In genomic region chr2:9057939-9058761, GRCh38 we compare ENCODE assay signal across 14 cellular contexts. TPM values are rescaled to one million over a fixed set of nuclear protein-coding genes. Genes with fewer than 3 reads are reported as not detected.
A peak's percentile ranks its signal among the peaks of the same experiment; 100 is the strongest.
DNase-seq lines count a peak whose midpoint lies in the region; ATAC-seq and TF ChIP-seq lines count a peak whose summit lies in the region.
"Had no signal": no experiment of that assay in that cellular context is flagged by ENCODE, and none has a peak within 500 bp of the region (broad histone marks: within the 10 kb centered on the region; RNA-seq: fewer than 3 reads in every experiment).

No MANE protein-coding gene starts in this region.

- peak; percentile 86 for DNase-seq in EL
- DNase-seq in NCI-H226 = peak; percentile 92
- DNase-seq in dedifferentiated amniotic fluid mesenchymal stem cell (ENCODE audit: extremely low spot score) = peak; percentile 45
- DNase-seq in non-pigmented ciliary epithelial cell (ENCODE audit: low read depth) = peak; percentile 92
- DNase-seq in AML-193 (lab: John Stamatoyannopoulos, UW) = no peak
- DNase-seq in sigmoid colon = no peak
- no peak for DNase-seq in immature natural killer cell
- DNase-seq: activated T-cell treated with anti-CD3 and anti-CD28 coated beads for 4 hours; aorta; Caco-2; naive thymus-derived CD8-positive, alpha-beta T cell had no signal

- H3K4me3 ChIP-seq in sigmoid colon = no peak overlapping the region

- H3K9me3 ChIP-seq in sigmoid colon = no peaks in the 10 kb centered on the region

- peaks cover 0 to 5% (median 0%) of the 10 kb centered on the region in 3 donors for H3K27me3 Mint-ChIP-seq in immature natural killer cell (ENCODE audit: low read depth in 3 of 3)

- TF ChIP-seq POLR2A in sigmoid colon (IDR thresholded peaks at IDR 0.05) = no peak

- H3K4me1 Mint-ChIP-seq in immature natural killer cell = peaks cover 11 to 25% of the 10 kb centered on the region in 2 donors

- H3K27ac ChIP-seq in sigmoid colon = no peak overlapping the region
- H3K27ac ChIP-seq: epithelial cell of prostate had no signal

- H3K9me3 Mint-ChIP-seq in immature natural killer cell = no peaks in the 10 kb centered on the region

- H3K36me3 Mint-ChIP-seq in immature natural killer cell = no peaks in the 10 kb centered on the region
- H3K36me3 Mint-ChIP-seq: naive thymus-derived CD8-positive, alpha-beta T cell; stimulated activated effector memory CD8-positive, alpha-beta T cell treated with anti-CD3 and anti-CD28 coated beads, Interleukin-12 subunit alpha, Interleukin-12 subunit beta, amount 100 ng/mL, for 72 hours had no signal

- no peak for ATAC-seq in GM18519 (IDR thresholded peaks at IDR 0.05; ENCODE audit: low FRiP score, unreplicated experiment)
- ATAC-seq: naive thymus-derived CD8-positive, alpha-beta T cell; stimulated activated effector memory CD8-positive, alpha-beta T cell treated with anti-CD3 and anti-CD28 coated beads, Interleukin-12 subunit alpha, Interleukin-12 subunit beta, amount 100 ng/mL, for 72 hours had no signal

- no peaks in the 10 kb centered on the region for H3K36me3 ChIP-seq in sigmoid colon

- H3K4me3 Mint-ChIP-seq in immature natural killer cell = no peak overlapping the region
- H3K4me3 Mint-ChIP-seq: naive thymus-derived CD8-positive, alpha-beta T cell; stimulated activated effector memory CD8-positive, alpha-beta T cell treated with anti-CD3 and anti-CD28 coated beads, Interleukin-12 subunit alpha, Interleukin-12 subunit beta, amount 100 ng/mL, for 72 hours had no signal

- intact Hi-C loops in sigmoid colon (cut with DNase I) = no loop called here

- no peak for TF ChIP-seq EP300 in sigmoid colon (IDR thresholded peaks at IDR 0.05)

- no peak overlapping the region for H3K27ac Mint-ChIP-seq in immature natural killer cell
- H3K27ac Mint-ChIP-seq: stimulated activated effector memory CD8-positive, alpha-beta T cell treated with anti-CD3 and anti-CD28 coated beads, Interleukin-12 subunit alpha, Interleukin-12 subunit beta, amount 100 ng/mL, for 72 hours had no signal

- WGBS in sigmoid colon, 2 donors = 79 to 84% methylated on average over 9 of the region's 9 CpGs

- TF ChIP-seq CTCF in sigmoid colon (IDR thresholded peaks at IDR 0.05) = no peak

- H3K4me1 ChIP-seq in sigmoid colon = no peaks in the 10 kb centered on the region
- H3K4me1 ChIP-seq: Caco-2 had no signal

- H3K27me3 ChIP-seq in sigmoid colon = no peaks in the 10 kb centered on the region

RNA-seq across cellular contexts. Expression of gene MBOAT2, which starts 54.7 kb away (rescaled TPM):
- total RNA-seq in sigmoid colon = 10 to 100 TPM; 15.3 to 43.5 (median 16.5) TPM
- polyA plus RNA-seq in sigmoid colon (10 to 100 TPM in 2 of 3 donors, 1 to 10 TPM in 1; 8.4 to 14.9 (median 12.9) TPM), immature natural killer cell (1 to 10 TPM in 2 of 3 donors, not detected in 1; 1.6 to 2.2 TPM)

Comparison
In these comparisons a context has a peak if more than half of its experiments do, and no peak if none do; other contexts are left out.
1. DNase-seq: peak in EL (single experiment), NCI-H226 (single experiment), dedifferentiated amniotic fluid mesenchymal stem cell (single experiment) and non-pigmented ciliary epithelial cell (single experiment); none in AML-193 (0 of 2), sigmoid colon (single experiment) and immature natural killer cell (0 of 3).